ENCODE assay signal across 14 cellular contexts in genomic region chr5:59186623-59187022, GRCh38.
"Had no signal": no experiment of that assay in that cellular context is flagged by ENCODE, and none has a peak within 500 bp of the region (broad histone marks: within the 10 kb centered on the region; RNA-seq: fewer than 3 reads in every experiment).

No MANE protein-coding gene starts in this region.

- H3K27me3 ChIP-seq: ovary, spleen, suprapubic skin, upper lobe of left lung had no signal

- H3K9me3 Mint-ChIP-seq: activated naive CD4-positive, alpha-beta T cell treated with anti-CD3 and anti-CD28 coated beads, Interleukin-2, amount 50 U/mL, for 24 hours; neural crest cell; stimulated activated naive B cell treated with anti-CD40 and anti-IgM and Interleukin-4, amounts not matched to agents 10 μg/mL and 1 μg/mL and 100 μg/mL, for 72 hours had no signal

- H3K27ac Mint-ChIP-seq: activated naive CD4-positive, alpha-beta T cell treated with anti-CD3 and anti-CD28 coated beads, Interleukin-2, amount 50 U/mL, for 24 hours; stimulated activated naive B cell treated with anti-CD40 and anti-IgM and Interleukin-4, amounts not matched to agents 10 μg/mL and 1 μg/mL and 100 μg/mL, for 72 hours had no signal

- H3K36me3 ChIP-seq: ovary, spleen, suprapubic skin, upper lobe of left lung had no signal

- H3K4me3 ChIP-seq: ovary, spleen, suprapubic skin, upper lobe of left lung had no signal

- H3K4me3 Mint-ChIP-seq: activated naive CD4-positive, alpha-beta T cell treated with anti-CD3 and anti-CD28 coated beads, Interleukin-2, amount 50 U/mL, for 24 hours; neural crest cell; stimulated activated naive B cell treated with anti-CD40 and anti-IgM and Interleukin-4, amounts not matched to agents 10 μg/mL and 1 μg/mL and 100 μg/mL, for 72 hours had no signal

- H3K9me3 ChIP-seq: ovary, spleen, suprapubic skin, upper lobe of left lung had no signal

- DNase-seq: activated CD4-positive, alpha-beta T cell treated with anti-CD3 and anti-CD28 coated beads, Interleukin-2, amount 50 U/mL, for 4 hours; activated effector memory CD4-positive, alpha-beta T cell treated with Interleukin-2 at 50 U/mL for 16 hours; activated T-cell treated with anti-CD3 and anti-CD28 coated beads, Interleukin-2, amount 50 U/mL, for 1 hour; foreskin melanocyte; kidney; ovary; right cardiac atrium; spleen; stimulated activated CD4-positive, alpha-beta T cell treated with anti-CD3 and anti-CD28 coated beads, Interleukin-1b, Interleukin-23, amount 100 ng/mL, for 48 hours; stimulated activated naive B cell treated with anti-CD40 and anti-IgM and Interleukin-4, amounts not matched to agents 10 μg/mL and 1 μg/mL and 100 μg/mL, for 72 hours; upper lobe of left lung had no signal

- H3K36me3 Mint-ChIP-seq: activated naive CD4-positive, alpha-beta T cell treated with anti-CD3 and anti-CD28 coated beads, Interleukin-2, amount 50 U/mL, for 24 hours; stimulated activated naive B cell treated with anti-CD40 and anti-IgM and Interleukin-4, amounts not matched to agents 10 μg/mL and 1 μg/mL and 100 μg/mL, for 72 hours had no signal

- H3K27ac ChIP-seq: ovary, spleen, suprapubic skin, upper lobe of left lung had no signal
